In the genomic region with DNA sequence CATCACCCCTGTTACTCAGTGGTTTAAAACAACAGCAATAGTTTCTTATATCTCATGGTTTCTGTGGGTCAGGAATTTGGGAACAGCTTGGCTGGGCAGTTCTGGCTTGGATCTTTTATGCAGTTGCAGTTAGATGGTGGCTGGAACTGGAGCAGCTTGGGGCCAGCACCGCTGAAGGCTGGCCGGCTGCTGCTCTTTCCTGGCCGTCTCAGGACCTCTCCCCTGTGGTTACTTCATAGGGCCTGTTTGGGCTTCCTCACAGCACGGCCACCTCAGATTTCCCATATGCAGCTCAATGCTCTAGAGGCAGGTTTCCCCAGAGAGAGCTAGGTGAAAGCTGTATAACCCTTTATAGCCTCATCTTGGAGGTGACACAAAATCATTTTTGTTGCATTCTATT, we compare ENCODE assay signal across 1 cellular context.
TF ChIP-seq lines count a peak whose summit lies in the region.

No MANE protein-coding gene starts in this region.

TF ChIP-seq in SK-N-SH treated with all-trans-retinoic acid at 6 μM for 48 hours, 23 proteins besides CTCF, POLR2A, EP300 and RAD21 (continued from another document):
- TF ChIP-seq, protein P1, sequence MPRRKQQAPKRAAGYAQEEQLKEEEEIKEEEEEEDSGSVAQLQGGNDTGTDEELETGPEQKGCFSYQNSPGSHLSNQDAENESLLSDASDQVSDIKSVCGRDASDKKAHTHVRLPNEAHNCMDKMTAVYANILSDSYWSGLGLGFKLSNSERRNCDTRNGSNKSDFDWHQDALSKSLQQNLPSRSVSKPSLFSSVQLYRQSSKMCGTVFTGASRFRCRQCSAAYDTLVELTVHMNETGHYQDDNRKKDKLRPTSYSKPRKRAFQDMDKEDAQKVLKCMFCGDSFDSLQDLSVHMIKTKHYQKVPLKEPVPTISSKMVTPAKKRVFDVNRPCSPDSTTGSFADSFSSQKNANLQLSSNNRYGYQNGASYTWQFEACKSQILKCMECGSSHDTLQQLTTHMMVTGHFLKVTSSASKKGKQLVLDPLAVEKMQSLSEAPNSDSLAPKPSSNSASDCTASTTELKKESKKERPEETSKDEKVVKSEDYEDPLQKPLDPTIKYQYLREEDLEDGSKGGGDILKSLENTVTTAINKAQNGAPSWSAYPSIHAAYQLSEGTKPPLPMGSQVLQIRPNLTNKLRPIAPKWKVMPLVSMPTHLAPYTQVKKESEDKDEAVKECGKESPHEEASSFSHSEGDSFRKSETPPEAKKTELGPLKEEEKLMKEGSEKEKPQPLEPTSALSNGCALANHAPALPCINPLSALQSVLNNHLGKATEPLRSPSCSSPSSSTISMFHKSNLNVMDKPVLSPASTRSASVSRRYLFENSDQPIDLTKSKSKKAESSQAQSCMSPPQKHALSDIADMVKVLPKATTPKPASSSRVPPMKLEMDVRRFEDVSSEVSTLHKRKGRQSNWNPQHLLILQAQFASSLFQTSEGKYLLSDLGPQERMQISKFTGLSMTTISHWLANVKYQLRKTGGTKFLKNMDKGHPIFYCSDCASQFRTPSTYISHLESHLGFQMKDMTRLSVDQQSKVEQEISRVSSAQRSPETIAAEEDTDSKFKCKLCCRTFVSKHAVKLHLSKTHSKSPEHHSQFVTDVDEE (CRISPR knock-in tag; IDR thresholded peaks at IDR 0.05), result no peak
- TF ChIP-seq ZNF565 (CRISPR knock-in tag; conservative IDR thresholded peaks at IDR 0.05; ENCODE audit: low read depth) (no peak), POU6F1 (CRISPR knock-in tag; IDR thresholded peaks at IDR 0.05; ENCODE audit: borderline replicate concordance, low read depth) (no peak), ESRRG (CRISPR knock-in tag; IDR thresholded peaks at IDR 0.05) (no peak), ISL1 (CRISPR knock-in tag; IDR thresholded peaks at IDR 0.05) (no peak), ZNF70 (CRISPR knock-in tag; IDR thresholded peaks at IDR 0.05) (no peak), PPARA (CRISPR knock-in tag; IDR thresholded peaks at IDR 0.05; ENCODE audit: borderline replicate concordance) (no peak), CSDC2 (CRISPR knock-in tag; IDR thresholded peaks at IDR 0.05) (no peak), ZFP3 (CRISPR knock-in tag; IDR thresholded peaks at IDR 0.05) (no peak), CSRNP3 (CRISPR knock-in tag; IDR thresholded peaks at IDR 0.05) (no peak), OSR1 (CRISPR knock-in tag; IDR thresholded peaks at IDR 0.05) (no peak)
- TF ChIP-seq, protein P2, sequence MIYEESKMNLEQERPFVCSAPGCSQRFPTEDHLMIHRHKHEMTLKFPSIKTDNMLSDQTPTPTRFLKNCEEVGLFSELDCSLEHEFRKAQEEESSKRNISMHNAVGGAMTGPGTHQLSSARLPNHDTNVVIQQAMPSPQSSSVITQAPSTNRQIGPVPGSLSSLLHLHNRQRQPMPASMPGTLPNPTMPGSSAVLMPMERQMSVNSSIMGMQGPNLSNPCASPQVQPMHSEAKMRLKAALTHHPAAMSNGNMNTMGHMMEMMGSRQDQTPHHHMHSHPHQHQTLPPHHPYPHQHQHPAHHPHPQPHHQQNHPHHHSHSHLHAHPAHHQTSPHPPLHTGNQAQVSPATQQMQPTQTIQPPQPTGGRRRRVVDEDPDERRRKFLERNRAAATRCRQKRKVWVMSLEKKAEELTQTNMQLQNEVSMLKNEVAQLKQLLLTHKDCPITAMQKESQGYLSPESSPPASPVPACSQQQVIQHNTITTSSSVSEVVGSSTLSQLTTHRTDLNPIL (CRISPR knock-in tag; IDR thresholded peaks at IDR 0.05; ENCODE audit: low read depth), result no peak
